Comparison of ENCODE assay signal across 19 cellular contexts in the genomic region with DNA sequence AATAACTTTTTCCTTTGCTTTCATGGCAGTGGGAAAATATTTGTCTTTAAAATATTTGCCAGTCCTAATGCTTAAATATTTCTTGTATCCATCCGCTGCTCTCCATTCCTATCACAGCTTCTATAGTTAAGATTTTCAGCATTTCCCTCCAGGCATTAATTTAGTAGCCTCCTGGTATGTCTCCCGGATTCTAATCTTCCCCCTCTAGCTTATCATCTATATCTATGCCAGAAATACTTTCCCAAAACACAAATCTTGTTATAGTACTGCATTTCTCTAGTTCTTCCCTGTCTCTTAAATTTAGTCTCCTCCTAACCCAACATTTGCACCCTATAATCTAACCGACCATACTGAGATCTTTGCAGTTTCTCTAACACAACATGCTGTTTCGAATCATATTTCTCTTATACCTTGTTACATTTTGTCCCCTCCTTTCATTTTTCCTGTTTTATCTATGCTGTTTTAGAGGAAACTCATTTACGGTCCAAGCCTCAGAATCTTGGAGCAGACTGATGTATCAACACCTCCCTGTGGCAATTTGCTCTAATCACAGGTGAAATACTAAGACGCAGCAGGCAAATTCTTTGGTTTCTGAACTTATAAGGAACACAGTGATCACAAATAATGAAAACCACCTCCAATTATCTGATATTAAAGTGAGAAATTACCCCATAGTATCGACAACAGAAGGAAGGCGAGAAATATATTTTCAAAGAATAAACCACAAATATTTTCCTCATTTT. TPM values are rescaled to one million over a fixed set of nuclear protein-coding genes. Genes with fewer than 3 reads are reported as not detected.
DNase-seq lines count a peak whose midpoint lies in the region; ATAC-seq, FAIRE-seq and TF ChIP-seq lines count a peak whose summit lies in the region.
"Had no signal": no experiment of that assay in that cellular context is flagged by ENCODE, and none has a peak within 500 bp of the region (broad histone marks: within the 10 kb centered on the region; RNA-seq: fewer than 3 reads in every experiment).

No MANE protein-coding gene starts in this region.

- no peak overlapping the region for H4K8ac ChIP-seq in H1 (ENCODE audit: extremely low read depth, insufficient read depth, low read length)

- H3K27ac ChIP-seq in GM23338 (ENCODE audit: low read depth), result no peak overlapping the region
- no peak overlapping the region for H3K27ac ChIP-seq in OCI-LY7 (ENCODE audit: low read depth, low read length, poor library complexity, severe bottlenecking)
- no peak overlapping the region for H3K27ac ChIP-seq in H1 (ENCODE audit: low read depth, low read length)
- H3K27ac ChIP-seq: A549, C4-2B had no signal

- FAIRE-seq in D721Med (lab: Jason Lieb, UNC) (peak; percentile 6), H1 (lab: Jason Lieb, UNC) (no peak)
- FAIRE-seq: A549 had no signal

- H3K18ac ChIP-seq in H1 (ENCODE audit: extremely low read depth, low read length), result no peak overlapping the region

- H4K20me1 ChIP-seq in GM23338 (replicated peaks; ENCODE audit: insufficient read depth) (no peaks in the 10 kb centered on the region), OCI-LY7 (ENCODE audit: insufficient read depth, low read length) (no peaks in the 10 kb centered on the region), H1 (replicated peaks in 1 of 2; ENCODE audit: control insufficient read depth in 1 of 2, insufficient read depth in 2 of 2, low read length in 2 of 2) (no peaks in the 10 kb centered on the region)

- H3K27me3 ChIP-seq in GM23338 (ENCODE audit: insufficient read depth) (no peaks in the 10 kb centered on the region; the same call in 1 of the 2 replicates), H1 (replicated peaks in 1 of 4; ENCODE audit: control insufficient read depth in 3 of 4, extremely low read depth in 1 of 4, insufficient read depth in 3 of 4, low read length in 3 of 4) (no peaks in the 10 kb centered on the region)
- H3K27me3 ChIP-seq: BE2C had no signal

- H3K36me3 ChIP-seq in GM23338 (ENCODE audit: insufficient read depth), result no peaks in the 10 kb centered on the region
- no peaks in the 10 kb centered on the region for H3K36me3 ChIP-seq in OCI-LY7 (ENCODE audit: insufficient read depth, low read length)
- no peaks in the 10 kb centered on the region for H3K36me3 ChIP-seq in H1 (ENCODE audit: control insufficient read depth in 2 of 4, insufficient read depth in 4 of 4, low read length in 3 of 4)
- H3K36me3 ChIP-seq: BE2C had no signal

- no peak overlapping the region for H3K4me2 ChIP-seq in GM23338
- no peak overlapping the region for H3K4me2 ChIP-seq in OCI-LY7 (ENCODE audit: low read length)
- H3K4me2 ChIP-seq in H1 (ENCODE audit: insufficient read depth in 1 of 2, low read depth in 2 of 2, low read length in 2 of 2), result no peak overlapping the region
- H3K4me2 ChIP-seq: A549 had no signal

- no peak for TF ChIP-seq POLR2A in H1 (IDR thresholded peaks at IDR 0.05; ENCODE audit: control extremely low read depth in 1 of 2, low read depth in 2 of 2, low read length in 2 of 2)
- TF ChIP-seq POLR2A in erythroblast (IDR thresholded peaks at IDR 0.05; ENCODE audit: low read length), result no peak

- H2BK5ac ChIP-seq in H1 (ENCODE audit: low read depth, low read length), result no peak overlapping the region

- H3K4me1 Mint-ChIP-seq in GM23338, result no peaks in the 10 kb centered on the region
- H3K4me1 Mint-ChIP-seq: CD4-positive, alpha-beta memory T cell; IgD-negative memory B cell had no signal

- H3K9me3 ChIP-seq in OCI-LY7 (ENCODE audit: low read length), result no peaks in the 10 kb centered on the region
- no peaks in the 10 kb centered on the region for H3K9me3 ChIP-seq in H1 (ENCODE audit: insufficient read depth in 2 of 2, low read depth in 1 of 2, low read length in 1 of 2)
- H3K9me3 ChIP-seq: A549, BE2C had no signal

- H3K56ac ChIP-seq in H1 (replicated peaks; ENCODE audit: insufficient read length, low read depth, low read length), result no peak overlapping the region

- TF ChIP-seq RAD21 in H1 (IDR thresholded peaks at IDR 0.05 in 1 of 2, conservative IDR thresholded peaks at IDR 0.05 in 1 of 2; ENCODE audit: low read depth in 2 of 2, low read length in 2 of 2), result peak; percentile 39 to 43; a peak in 3 of 4 replicates

- no TSS peak for BruUV-seq in OCI-LY7 (replicated peaks; lab: Mats Ljungman, UMichigan)

- no peak overlapping the region for H2BK20ac ChIP-seq in H1 (ENCODE audit: low read length)

- no peak overlapping the region for H3K4me3 Mint-ChIP-seq in GM23338
- H3K4me3 Mint-ChIP-seq: CD4-positive, alpha-beta memory T cell; IgD-negative memory B cell had no signal

- no peaks in the 10 kb centered on the region for H3K36me3 Mint-ChIP-seq in GM23338 (ENCODE audit: low read depth)
- H3K36me3 Mint-ChIP-seq: CD4-positive, alpha-beta memory T cell; IgD-negative memory B cell had no signal

- H3K4me1 ChIP-seq in GM23338 (ENCODE audit: insufficient read depth) (no peaks in the 10 kb centered on the region), OCI-LY7 (ENCODE audit: insufficient read depth, low read length, poor library complexity, severe bottlenecking) (no peaks in the 10 kb centered on the region), H1 (replicated peaks in 1 of 4; ENCODE audit: control insufficient read depth in 3 of 4, insufficient read depth in 4 of 4, low read length in 3 of 4) (no peaks in the 10 kb centered on the region)
- H3K4me1 ChIP-seq: A549, BE2C had no signal

- H4K5ac ChIP-seq in H1 (ENCODE audit: insufficient read length, low read depth, low read length), result no peak overlapping the region

- TF ChIP-seq CTCF in D721Med (IDR thresholded peaks at IDR 0.05; ENCODE audit: insufficient read depth, missing control alignments) (no peak), GM23338 (conservative IDR thresholded peaks at IDR 0.05; ENCODE audit: low read depth in 2 of 2) (peak in 1 of 2 experiments; percentile 26; a peak in 1 of 4 replicates), OCI-LY7 (conservative IDR thresholded peaks at IDR 0.05; ENCODE audit: low read length) (peak; percentile 60), H1 (IDR thresholded peaks at IDR 0.05; ENCODE audit: control extremely low read depth in 1 of 3, insufficient read depth in 1 of 3, low read depth in 1 of 3, low read length in 3 of 3) (peak in 2 of 3 experiments; percentile 18 to 25; a peak in 2 of 4 replicates)

- H2BK15ac ChIP-seq in H1 (ENCODE audit: low read length), result no peak overlapping the region

- H3K14ac ChIP-seq in H1 (ENCODE audit: insufficient read length), result no peak overlapping the region

- no peak overlapping the region for H3K23ac ChIP-seq in H1 (ENCODE audit: insufficient read length)

- H3K9me2 ChIP-seq in GM23338 (ENCODE audit: insufficient read depth) (no peaks in the 10 kb centered on the region), OCI-LY7 (ENCODE audit: insufficient read depth, low read length) (no peaks in the 10 kb centered on the region)

- H2BK120ac ChIP-seq in H1 (replicated peaks; ENCODE audit: low read depth, low read length), result no peak overlapping the region

- H3K23me2 ChIP-seq in H1 (ENCODE audit: low read depth, low read length), result no peaks in the 10 kb centered on the region

- intact Hi-C loops in OCI-LY7 (cut with micrococcal nuclease; ENCODE audit: unreplicated experiment) (no loop called here), posterior cingulate gyrus (cut with DNase I) (no loop called here)

- no peak overlapping the region for H3K4me3 ChIP-seq in GM23338
- H3K4me3 ChIP-seq in OCI-LY7 (ENCODE audit: low read depth, low read length, poor library complexity, severe bottlenecking), result no peak overlapping the region
- H3K4me3 ChIP-seq in H1 (ENCODE audit: extremely low read depth in 1 of 4, insufficient read depth in 2 of 4, low read depth in 3 of 4, low read length in 4 of 4), result no peak overlapping the region
- H3K4me3 ChIP-seq: A549 had no signal

- H3K27me3 Mint-ChIP-seq in GM23338 (ENCODE audit: insufficient read depth, low read depth, poor library complexity), result peaks cover 2% of the 10 kb centered on the region
- H3K27me3 Mint-ChIP-seq: CD4-positive, alpha-beta memory T cell; IgD-negative memory B cell had no signal

- DNase-seq in D721Med (ENCODE audit: insufficient read length, low spot score) (no peak), GM23338 (ENCODE audit: low spot score) (peak; percentile 11), OCI-LY7 (ENCODE audit: low spot score) (peak; percentile 22), H1 (ENCODE audit: low read depth in 1 of 2, low spot score in 2 of 2) (no peak), erythroblast (lab: John Stamatoyannopoulos, UW) (no peak), SK-N-DZ (ENCODE audit: low spot score) (no peak), posterior cingulate gyrus (no peak), NCI-H2081 treated with DMSO at 0.1 percent for 48 hours (lab: John Stamatoyannopoulos, UW) (no peak)
- DNase-seq: BE2C; CD4-positive, alpha-beta memory T cell; COR-L47; DND-41; GDM1; H7 had no signal

- no peak overlapping the region for H3K4ac ChIP-seq in H1 (replicated peaks; ENCODE audit: insufficient read length, low read depth, low read length)

- no peak for ATAC-seq in GM23338
- ATAC-seq: A549 had no signal

- POLR2A ChIA-PET in OCI-LY7 (lab: Charles Lee), result no interaction called here
- POLR2A ChIA-PET in H1 (lab: Charles Lee; ENCODE audit: partially characterized antibody), result interaction anchor here (0.6 kb wide), 1 partner anchor 1241 kb away, joined by 3 read pairs; no protein-coding TSS in a partner anchor

- no peak overlapping the region for H2AK5ac ChIP-seq in H1 (ENCODE audit: low read depth, low read length)

- CTCF ChIA-PET in OCI-LY7 (lab: Charles Lee; ENCODE audit: unreplicated experiment), result no interaction called here
- CTCF ChIA-PET in H1 (lab: Charles Lee; ENCODE audit: partially characterized antibody), result interaction anchor here (0.6 to 3.3 kb wide), 9 partner anchors 9 to 1839 kb away, joined by 3 to 15 read pairs (median 5); a partner anchor contains a TSS

- 87% methylated on average over 8 of the region's 8 CpGs; no CpG with 5 or more reads in 1 of the 2 experiments for WGBS in H1 (ENCODE audit: extremely low coverage in 1 of 2, insufficient coverage in 1 of 2, insufficient read length in 1 of 2, insufficient replicate concordance in 2 of 2, low coverage in 1 of 2, low lambda C conversion rate in 2 of 2, missing lambda C conversion rate in 1 of 2), 2 experiments

- no peak overlapping the region for H2AFZ ChIP-seq in GM23338
- H2AFZ ChIP-seq in OCI-LY7 (ENCODE audit: low read length), result no peak overlapping the region
- no peak overlapping the region for H2AFZ ChIP-seq in H1 (ENCODE audit: low read length)

- no peak overlapping the region for H3K27ac Mint-ChIP-seq in GM23338
- H3K27ac Mint-ChIP-seq: CD4-positive, alpha-beta memory T cell; IgD-negative memory B cell had no signal

- no peaks in the 10 kb centered on the region for H3K79me1 ChIP-seq in H1 (ENCODE audit: low read depth, low read length)

- H4K91ac ChIP-seq in H1 (replicated peaks; ENCODE audit: insufficient read length, low read length), result no peak overlapping the region

- H3K79me2 ChIP-seq in GM23338 (replicated peaks; ENCODE audit: insufficient read depth), result no peaks in the 10 kb centered on the region
- no peaks in the 10 kb centered on the region for H3K79me2 ChIP-seq in OCI-LY7 (ENCODE audit: insufficient read depth, low read depth, low read length)
- H3K79me2 ChIP-seq in H1 (ENCODE audit: control insufficient read depth in 1 of 2, insufficient read depth in 2 of 2, low read length in 2 of 2), result no peaks in the 10 kb centered on the region

- H3F3A ChIP-seq in GM23338 (replicated peaks; ENCODE audit: low read depth), result no peaks in the 10 kb centered on the region

- peaks cover 3% of the 10 kb centered on the region; the same call in 2 of the 3 replicates for H3K9me3 Mint-ChIP-seq in GM23338

- TF ChIP-seq EP300 in H1 (IDR thresholded peaks at IDR 0.05; ENCODE audit: borderline replicate concordance in 1 of 2, low read depth in 2 of 2, low read length in 2 of 2), result no peak

- no peak overlapping the region for H3K9ac ChIP-seq in H1 (replicated peaks in 1 of 4; ENCODE audit: extremely low read depth in 1 of 4, low read depth in 3 of 4, low read length in 3 of 4)

- no peak overlapping the region for H2BK12ac ChIP-seq in H1 (ENCODE audit: low read depth, low read length)

RNA-seq across cellular contexts. Expression of a gene that starts 10.3 kb away (rescaled TPM):
- total RNA-seq in GM23338 (2014; rRNA removed; shearing (Covaris generic)), result 34.0 and 38.2 TPM in 2 replicates
- 43.9 and 61.3 TPM in 2 replicates for polyA plus RNA-seq in GM23338 (2016; fragmentation: Nextera tagmentation; extraction: Ambion mirVana)
- 0.28 and 0.36 TPM in 2 replicates for total RNA-seq in OCI-LY7 (2014; rRNA removed; shearing (Covaris generic))
- 0.41 TPM in 1 of 2 replicates, not detected in the other for total RNA-seq in OCI-LY7 (2022)
- 69.1 and 71.0 TPM in 2 replicates for total RNA-seq in H1 (2021; fragmentation: NEBNext Ultra II Directional; extraction: Animal tissue kit (Norgen Biotek cat#: 25700))
- polyA plus RNA-seq in H1 (2011; rRNA removed), result 22.6 and 27.9 TPM in 2 replicates
- polyA plus RNA-seq in H1 (2011; cell fraction: cytosol; rRNA removed), result 26.4 TPM
- 32.5 TPM for polyA plus RNA-seq in H1 (2011; cell fraction: nucleus; rRNA removed)
- 21.7 to 34.3 TPM (median 26.0 TPM) in 4 replicates for polyA plus RNA-seq in H1 (2012, experiment 1 of 2)
- polyA plus RNA-seq in H1 (2012, experiment 2 of 2), result 3.3 TPM
- polyA plus RNA-seq in H1 (2013, experiment 1 of 2), result 79.5 TPM
- polyA plus RNA-seq in H1 (2013, experiment 2 of 2), result 75.8 TPM
- polyA minus RNA-seq in H1 (2011; rRNA and poly(A)+ RNA removed), result 35.1 and 45.1 TPM in 2 replicates
- 23.9 TPM for polyA minus RNA-seq in H1 (2011; cell fraction: cytosol; rRNA and poly(A)+ RNA removed)
- 65.0 TPM for polyA minus RNA-seq in H1 (2011; cell fraction: nucleus; rRNA and poly(A)+ RNA removed)
- polyA plus RNA-seq in SK-N-DZ (2014; cell fraction: cytosol; rRNA removed), result 86.2 and 93.7 TPM in 2 replicates
- polyA plus RNA-seq in SK-N-DZ (2014; cell fraction: nucleus; rRNA removed), result 35.9 and 55.9 TPM in 2 replicates
- total RNA-seq: HT1080 had no signal
- polyA plus RNA-seq: AG04450 had no signal

Comparison
In these comparisons a context has a peak if more than half of its experiments do, and no peak if none do; other contexts are left out.
1. DNase-seq: peak in GM23338 (single experiment) and OCI-LY7 (single experiment); none in D721Med (single experiment), H1 (0 of 2), erythroblast (0 of 2), SK-N-DZ (single experiment), posterior cingulate gyrus (0 of 10) and NCI-H2081 treated with DMSO at 0.1 percent for 48 hours (single experiment).
2. RNA of a gene that starts 10.3 kb away (total RNA-seq): 69.1 to 71.0 TPM in H1 and 34.0 to 38.2 TPM in GM23338; 0.28 to 0.41 TPM in OCI-LY7; every median in the first group is over 10 times any median in the second.